ENCODE assay signal across 8 cellular contexts in the genomic region with DNA sequence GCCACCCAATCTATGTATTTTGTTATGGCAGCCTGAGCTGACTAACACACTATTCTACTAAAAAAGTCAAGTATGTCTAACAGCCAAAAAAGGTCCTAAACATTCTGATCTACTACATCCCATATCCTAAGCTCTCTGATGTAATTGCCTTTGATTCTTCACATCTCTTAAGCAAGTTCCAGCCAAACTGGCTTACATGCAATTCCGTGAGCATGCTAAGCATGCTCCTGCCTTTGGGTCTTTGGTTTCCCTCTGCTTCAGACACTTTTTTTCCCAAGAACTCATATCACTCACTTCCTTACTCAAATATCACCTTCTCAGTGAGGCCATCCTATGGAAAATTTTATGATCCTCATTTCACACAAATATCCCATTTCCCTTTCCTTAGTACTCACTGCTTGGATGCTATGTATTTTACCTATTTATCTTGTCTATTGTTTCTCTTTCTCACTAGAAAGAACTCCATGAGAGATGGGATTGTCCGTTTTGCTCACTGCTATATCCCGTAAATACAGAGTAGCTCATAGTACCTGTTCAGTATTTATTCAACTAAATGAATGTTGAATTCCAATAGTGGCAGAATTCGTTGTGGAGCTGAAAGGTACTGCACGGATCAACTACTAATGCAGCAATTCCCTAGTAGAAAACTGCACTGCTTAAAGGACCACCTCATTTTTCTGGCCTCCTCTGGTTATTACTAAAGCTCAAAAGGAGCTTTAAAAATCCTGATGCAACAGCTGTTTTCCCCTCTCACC. TPM values are rescaled to one million over a fixed set of nuclear protein-coding genes. Genes with fewer than 3 reads are reported as not detected.
DNase-seq lines count a peak whose midpoint lies in the region; ATAC-seq, FAIRE-seq and TF ChIP-seq lines count a peak whose summit lies in the region.

No MANE protein-coding gene starts in this region.

- POLR2A ChIA-PET in AG04450 (lab: Yijun Ruan, JAX), result interaction anchor here (1.2 kb wide), 1 partner anchor 327 kb away, joined by 3 read pairs; no protein-coding TSS in a partner anchor

- H3K9me3 ChIP-seq in AG04450 (ENCODE audit: control insufficient read depth, insufficient read depth, low read length), result no peaks in the 10 kb centered on the region; the same call in 1 of the 2 replicates
- no peaks in the 10 kb centered on the region for H3K9me3 ChIP-seq in H9 (ENCODE audit: control insufficient read depth, low read depth, low read length)
- H3K9me3 ChIP-seq in adipocyte (ENCODE audit: control insufficient read depth, low read length), result no peaks in the 10 kb centered on the region
- no peaks in the 10 kb centered on the region for H3K9me3 ChIP-seq in mucosa of stomach (ENCODE audit: control insufficient read depth, low read length)

- TF ChIP-seq CTCF in AG04450 (IDR thresholded peaks at IDR 0.05; ENCODE audit: low read depth, low read length) (peak; percentile 31), H9 (conservative IDR thresholded peaks at IDR 0.05) (peak; percentile 28; the same call in 2 of the 3 replicates), omental fat pad (IDR thresholded peaks at IDR 0.05) (no peak)

- H3K23me2 ChIP-seq in H9 (ENCODE audit: insufficient read length, low read depth, low read length, poor library complexity, severe bottlenecking), result peaks cover 14% of the 10 kb centered on the region

- H3K79me2 ChIP-seq in H9 (ENCODE audit: insufficient read depth, low read length), result no peaks in the 10 kb centered on the region

- H3K9me3 Mint-ChIP-seq in H9, result no peaks in the 10 kb centered on the region

- no peak overlapping the region for H3K56ac ChIP-seq in H9 (ENCODE audit: insufficient read length, low read depth, low read length)

- no peaks in the 10 kb centered on the region for H3K36me3 ChIP-seq in adipocyte (ENCODE audit: control insufficient read depth, insufficient read depth, low read length, severe bottlenecking)
- H3K36me3 ChIP-seq in mucosa of stomach (ENCODE audit: control insufficient read depth, insufficient read depth, low read length), result no peaks in the 10 kb centered on the region

- H3K14ac ChIP-seq in H9 (ENCODE audit: insufficient read depth, low read length), result no peak overlapping the region

- H2BK15ac ChIP-seq in H9 (ENCODE audit: low read depth, low read length), result no peak overlapping the region

- no peak overlapping the region for H4K5ac ChIP-seq in H9 (ENCODE audit: insufficient read length, low read depth, low read length)

- H3K4me1 ChIP-seq in H9 (ENCODE audit: insufficient read depth, low read length) (no peaks in the 10 kb centered on the region; the same call in 1 of the 2 replicates), adipocyte (ENCODE audit: control insufficient read depth, insufficient read depth, low read length) (peaks cover 32% of the 10 kb centered on the region), mucosa of stomach (ENCODE audit: control insufficient read depth, insufficient read depth, low read length) (peaks cover 16% of the 10 kb centered on the region)

- H3K79me1 ChIP-seq in H9 (ENCODE audit: insufficient read depth, low read depth, low read length, poor library complexity, severe bottlenecking), result no peaks in the 10 kb centered on the region

- no peaks in the 10 kb centered on the region for H3K36me3 Mint-ChIP-seq in H9 (ENCODE audit: insufficient read depth in 1 of 3, low read depth in 3 of 3)

- H3K4me1 Mint-ChIP-seq in H9, result peaks cover 15 to 22% of the 10 kb centered on the region in 2 experiments

- H3K4me3 Mint-ChIP-seq in H9, result peak overlapping the region; percentile 78 to 82; a peak in 4 of 5 replicates

- H3K23ac ChIP-seq in H9 (ENCODE audit: insufficient read length, low read depth, low read length), result no peak overlapping the region

- no peak overlapping the region for H4K8ac ChIP-seq in H9 (replicated peaks; ENCODE audit: insufficient read length, low read depth, low read length)

- no peak overlapping the region for H2BK12ac ChIP-seq in H9 (ENCODE audit: insufficient read length, low read depth, low read length)

- no peak overlapping the region for H4K91ac ChIP-seq in H9 (ENCODE audit: insufficient read length, low read depth, low read length)

- no peak overlapping the region for H2BK120ac ChIP-seq in H9 (ENCODE audit: low read depth, low read length, poor library complexity, severe bottlenecking)

- H3K4me2 ChIP-seq in H9 (ENCODE audit: insufficient read depth, insufficient read length, low read length), result no peak overlapping the region

- no peak overlapping the region for H3T11ph ChIP-seq in H9 (ENCODE audit: low read length)

- no peaks in the 10 kb centered on the region for H4K20me1 ChIP-seq in H9 (ENCODE audit: control insufficient read depth, insufficient read depth, insufficient read length)

- DNase-seq in AG04450 (ENCODE audit: low read depth, low spot score), result no peak
- no peak for DNase-seq in H9
- peak; percentile 34 for DNase-seq in adipocyte (ENCODE audit: low read depth)
- DNase-seq in NCI-H1930 (lab: John Stamatoyannopoulos, UW), result no peak
- DNase-seq in NCI-H1092 (lab: John Stamatoyannopoulos, UW), result no peak
- DNase-seq in omental fat pad (ENCODE audit: low spot score), result no peak
- no peak for DNase-seq in frontal cortex (ENCODE audit: low spot score in 2 of 2)

- no peak overlapping the region for H3K18ac ChIP-seq in H9 (ENCODE audit: insufficient read length, low read depth, low read length)

- CTCF ChIA-PET in AG04450 (lab: Charles Lee), result interaction anchor here (0.6 to 2.3 kb wide), 11 partner anchors 12 to 327 kb away, joined by 3 to 6 read pairs (median 4); no protein-coding TSS in a partner anchor

- no peak for ATAC-seq in omental fat pad (ENCODE audit: low FRiP score)

- WGBS in H9 (ENCODE audit: extremely low coverage, insufficient read length, low lambda C conversion rate), result no CpG with 5 or more reads among the region's 5 CpGs

- H3K4ac ChIP-seq in H9 (ENCODE audit: low read depth, low read length), result no peak overlapping the region

- no peak overlapping the region for H2AFZ ChIP-seq in H9 (ENCODE audit: low read length)

- no peaks in the 10 kb centered on the region for H3K27me3 ChIP-seq in AG04450 (ENCODE audit: control insufficient read depth, insufficient read depth, low read length)
- peaks cover 3% of the 10 kb centered on the region; the same call in 1 of the 2 replicates for H3K27me3 ChIP-seq in H9 (ENCODE audit: insufficient read depth, low read length)
- H3K27me3 ChIP-seq in adipocyte (replicated peaks; ENCODE audit: control insufficient read depth, insufficient read depth, low read length), result no peaks in the 10 kb centered on the region
- H3K27me3 ChIP-seq in mucosa of stomach (ENCODE audit: control insufficient read depth, insufficient read depth, low read length), result no peaks in the 10 kb centered on the region

- H2AK5ac ChIP-seq in H9 (ENCODE audit: insufficient read length, low read length), result no peak overlapping the region

- peaks cover 17% of the 10 kb centered on the region for H3K27me3 Mint-ChIP-seq in H9 (ENCODE audit: low read depth)

- no peak for FAIRE-seq in frontal cortex (lab: Jason Lieb, UNC)

- H2BK20ac ChIP-seq in H9 (ENCODE audit: low read depth, low read length, poor library complexity, severe bottlenecking), result no peak overlapping the region

- H3K9ac ChIP-seq in H9 (ENCODE audit: extremely low read depth, insufficient read length, low read length) (no peak overlapping the region), adipocyte (ENCODE audit: low read length) (peak overlapping the region; percentile 92), mucosa of stomach (ENCODE audit: low read length) (peak overlapping the region; percentile 65)

- H3K27ac ChIP-seq in AG04450 (ENCODE audit: low read depth, low read length), result no peak overlapping the region
- no peak overlapping the region for H3K27ac ChIP-seq in H9 (ENCODE audit: insufficient read length, low read depth, low read length)

- H3K4me3 ChIP-seq in AG04450 (ENCODE audit: low read depth, low read length) (peak overlapping the region; percentile 87), adipocyte (ENCODE audit: low read length) (peak overlapping the region; percentile 83), mucosa of stomach (ENCODE audit: low read length) (peak overlapping the region; percentile 34)

- H3K27ac Mint-ChIP-seq in H9, result no peak overlapping the region; a peak in 1 of 7 replicates

- H2BK5ac ChIP-seq in H9 (ENCODE audit: insufficient read length, low read length), result no peak overlapping the region

RNA-seq across cellular contexts. Expression of a gene that starts 2.3 kb away (rescaled TPM):
- 7.0 and 10.5 TPM in 2 replicates for polyA plus RNA-seq in AG04450 (2011; rRNA removed)
- 12.4 and 25.1 TPM in 2 replicates for polyA minus RNA-seq in AG04450 (2011; rRNA and poly(A)+ RNA removed)
- total RNA-seq in H9 (2021), result 17.9 and 20.3 TPM in 2 replicates
- 10 to 100 TPM; 14.4 to 28.1 (median 20.6) TPM for total RNA-seq in omental fat pad
- 64.0 TPM for total RNA-seq in frontal cortex

Comparison
In these comparisons a context has a peak if more than half of its experiments do, and no peak if none do; other contexts are left out.
1. H3K4me3 ChIP-seq: peak in every context shown above with its lines; median percentile 87 in AG04450; 83 in adipocyte; 34 in mucosa of stomach.
2. CTCF ChIP-seq: peak in AG04450 (single experiment) and H9 (single experiment); none in omental fat pad (0 of 3).